In the genomic region with DNA sequence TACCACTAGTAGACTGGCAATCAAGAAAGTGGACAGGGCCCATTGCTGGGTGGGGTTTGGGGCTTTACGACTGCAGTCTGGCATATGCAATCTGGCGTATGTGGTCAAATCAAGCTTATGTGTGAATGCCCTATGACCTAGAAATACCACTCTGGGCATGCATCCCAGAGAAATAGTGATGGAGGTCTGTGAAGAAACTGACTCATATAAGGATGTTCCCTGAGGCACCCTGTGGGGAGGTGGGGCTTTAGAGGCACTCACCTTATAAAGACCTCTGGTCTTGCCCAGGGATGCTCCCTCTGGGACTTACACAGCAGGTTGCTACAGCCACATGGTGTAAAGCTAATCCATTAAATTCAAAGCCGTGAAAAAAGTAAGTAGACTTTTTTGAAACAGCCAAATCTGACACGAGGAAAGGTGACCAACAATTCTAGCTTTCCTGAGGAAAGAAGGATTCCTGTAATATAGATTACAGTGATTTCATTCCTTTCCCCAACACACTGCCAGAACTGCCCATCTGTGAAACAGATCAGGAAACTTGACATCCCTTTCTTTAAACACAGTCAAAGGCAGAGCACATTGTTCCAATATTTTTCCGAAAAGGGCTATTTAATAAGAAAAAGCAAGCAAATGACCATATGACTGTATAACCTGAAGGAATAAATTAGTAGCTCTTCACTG, we compare ENCODE assay signal across 1 cellular context.
TF ChIP-seq lines count a peak whose summit lies in the region.

No MANE protein-coding gene starts in this region.

TF ChIP-seq in HEK293, 187 proteins besides CTCF, POLR2A, EP300 and RAD21 (continued from another document):
- TF ChIP-seq, protein P1, sequence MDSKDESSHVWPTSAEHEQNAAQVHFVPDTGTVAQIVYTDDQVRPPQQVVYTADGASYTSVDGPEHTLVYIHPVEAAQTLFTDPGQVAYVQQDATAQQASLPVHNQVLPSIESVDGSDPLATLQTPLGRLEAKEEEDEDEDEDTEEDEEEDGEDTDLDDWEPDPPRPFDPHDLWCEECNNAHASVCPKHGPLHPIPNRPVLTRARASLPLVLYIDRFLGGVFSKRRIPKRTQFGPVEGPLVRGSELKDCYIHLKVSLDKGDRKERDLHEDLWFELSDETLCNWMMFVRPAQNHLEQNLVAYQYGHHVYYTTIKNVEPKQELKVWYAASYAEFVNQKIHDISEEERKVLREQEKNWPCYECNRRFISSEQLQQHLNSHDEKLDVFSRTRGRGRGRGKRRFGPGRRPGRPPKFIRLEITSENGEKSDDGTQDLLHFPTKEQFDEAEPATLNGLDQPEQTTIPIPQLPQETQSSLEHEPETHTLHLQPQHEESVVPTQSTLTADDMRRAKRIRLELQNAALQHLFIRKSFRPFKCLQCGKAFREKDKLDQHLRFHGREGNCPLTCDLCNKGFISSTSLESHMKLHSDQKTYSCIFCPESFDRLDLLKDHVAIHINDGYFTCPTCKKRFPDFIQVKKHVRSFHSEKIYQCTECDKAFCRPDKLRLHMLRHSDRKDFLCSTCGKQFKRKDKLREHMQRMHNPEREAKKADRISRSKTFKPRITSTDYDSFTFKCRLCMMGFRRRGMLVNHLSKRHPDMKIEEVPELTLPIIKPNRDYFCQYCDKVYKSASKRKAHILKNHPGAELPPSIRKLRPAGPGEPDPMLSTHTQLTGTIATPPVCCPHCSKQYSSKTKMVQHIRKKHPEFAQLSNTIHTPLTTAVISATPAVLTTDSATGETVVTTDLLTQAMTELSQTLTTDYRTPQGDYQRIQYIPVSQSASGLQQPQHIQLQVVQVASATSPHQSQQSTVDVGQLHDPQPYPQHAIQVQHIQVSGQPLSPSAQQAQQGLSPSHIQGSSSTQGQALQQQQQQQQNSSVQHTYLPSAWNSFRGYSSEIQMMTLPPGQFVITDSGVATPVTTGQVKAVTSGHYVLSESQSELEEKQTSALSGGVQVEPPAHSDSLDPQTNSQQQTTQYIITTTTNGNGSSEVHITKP (tag by site-specific recombination; IDR thresholded peaks at IDR 0.05) = 0 out of 2 replicates have a peak, but pooled peaks have one; percentile 12
- peak; percentile 33; the same call in 1 of the 2 replicates for TF ChIP-seq ZNF629 (tag by site-specific recombination; IDR thresholded peaks at IDR 0.05)
